2 cellular contexts compared by ENCODE assay signal in genomic region chr6:33374359-33374910, GRCh38.
A peak's percentile ranks its signal among the peaks of the same experiment; 100 is the strongest.
TF ChIP-seq lines count a peak whose summit lies in the region.

No MANE protein-coding gene starts in this region.

TF ChIP-seq in HEK293, 187 proteins besides CTCF, POLR2A, EP300 and RAD21:
- TF ChIP-seq ZNF473 (tag by site-specific recombination; IDR thresholded peaks at IDR 0.05): no peak
- TF ChIP-seq ZBTB26 (tag by site-specific recombination; optimal IDR thresholded peaks at IDR 0.05): no peak
- no peak for TF ChIP-seq ZNF426 (tag by site-specific recombination; IDR thresholded peaks at IDR 0.05)
- no peak for TF ChIP-seq TRIM28 (IDR thresholded peaks at IDR 0.05; ENCODE audit: borderline replicate concordance, low read length)
- peak; percentile 91 for TF ChIP-seq ZBTB17 (tag by site-specific recombination; IDR thresholded peaks at IDR 0.05)

TF ChIP-seq in K562, 482 proteins besides CTCF, POLR2A, EP300 and RAD21:
- no peak for TF ChIP-seq ETS2 (tag; IDR thresholded peaks at IDR 0.05; ENCODE audit: borderline replicate concordance, poor library complexity, severe bottlenecking)
- no peak for TF ChIP-seq SREBF1 (IDR thresholded peaks at IDR 0.05; ENCODE audit: borderline replicate concordance, low read depth, low read length)
